In the genomic region with DNA sequence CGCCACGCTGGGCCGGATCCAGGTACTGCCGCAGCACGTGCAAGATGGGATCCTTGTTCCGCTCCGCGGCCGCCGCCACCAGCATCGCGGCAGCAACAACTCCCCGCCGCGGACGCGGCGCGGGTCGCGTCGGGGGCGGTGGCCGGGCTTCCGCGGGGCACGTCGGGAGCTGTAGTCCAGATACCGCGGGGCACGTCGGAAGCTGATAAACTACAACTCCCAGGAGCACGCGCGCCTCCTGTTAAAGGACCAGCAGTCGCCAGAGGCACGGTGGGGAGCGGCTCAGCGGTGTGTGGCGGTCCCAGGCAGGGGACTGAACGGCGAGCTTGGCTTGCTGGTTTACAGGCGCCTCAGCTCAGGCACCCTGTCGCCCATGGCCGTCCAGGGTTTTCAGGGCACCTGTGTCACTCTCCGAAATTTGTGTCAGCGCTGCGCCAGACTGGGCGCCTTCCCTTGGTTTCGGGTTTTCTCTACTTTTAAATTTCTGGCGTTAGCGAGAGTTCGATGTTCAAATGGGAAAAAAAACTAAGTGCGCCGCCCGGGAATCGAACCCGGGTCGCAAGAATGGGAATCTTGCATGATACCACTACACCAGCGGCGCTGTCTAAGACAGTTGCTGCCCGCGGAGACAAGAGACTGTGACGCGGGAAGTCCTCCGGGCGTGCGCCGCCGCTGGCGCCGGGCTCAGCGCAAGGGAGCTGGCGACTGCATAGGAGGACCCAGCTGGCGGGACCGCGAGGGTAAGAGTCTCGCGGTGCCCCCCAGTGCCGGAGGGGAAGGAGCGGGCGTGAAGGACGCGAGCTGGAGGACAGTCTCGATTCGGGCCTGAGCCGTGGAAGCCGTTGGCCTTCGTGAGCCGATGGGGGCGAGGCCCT, we compare ENCODE assay signal across 1 cellular context.
A peak's percentile ranks its signal among the peaks of the same experiment; 100 is the strongest.
TF ChIP-seq lines count a peak whose summit lies in the region.

TSS of gene METTL26 (minus strand) at position 100 of the 875 bp plus-strand sequence. CDS start at position 85, 15 bp downstream.

TF ChIP-seq in GM12878, 131 proteins besides CTCF, POLR2A, EP300 and RAD21 (continued from another document and continues in another):
- TF ChIP-seq PRDM15 (CRISPR knock-in tag; IDR thresholded peaks at IDR 0.05) (no peak), MTA2 (IDR thresholded peaks at IDR 0.05; ENCODE audit: low read depth) (no peak), PAX8 (IDR thresholded peaks at IDR 0.05) (no peak), POLR2AphosphoS5 (IDR thresholded peaks at IDR 0.05; ENCODE audit: low read length) (peak; percentile 53; the same call in 1 of the 2 replicates), TBL1XR1 (IDR thresholded peaks at IDR 0.05; ENCODE audit: low read depth, low read length) (peak; percentile 80), NR2C2 (IDR thresholded peaks at IDR 0.05; ENCODE audit: borderline replicate concordance, control insufficient read depth, insufficient read length, low read depth) (no peak), ZBTB40 (IDR thresholded peaks at IDR 0.05; ENCODE audit: borderline replicate concordance) (peak; percentile 86), BMI1 (IDR thresholded peaks at IDR 0.05; ENCODE audit: borderline replicate concordance) (no peak), SREBF2 (IDR thresholded peaks at IDR 0.05; ENCODE audit: low read length) (peak; percentile 96), MYC (IDR thresholded peaks at IDR 0.05; ENCODE audit: insufficient read depth, insufficient read length, insufficient replicate concordance, low read length, severe bottlenecking) (peak; percentile 41), BCL3 (IDR thresholded peaks at IDR 0.05; ENCODE audit: borderline replicate concordance, insufficient read depth, low read depth, low read length, poor library complexity, severe bottlenecking) (no peak), NFYA (IDR thresholded peaks at IDR 0.05; ENCODE audit: borderline replicate concordance, low read depth, low read length) (no peak), SP1 (IDR thresholded peaks at IDR 0.05; ENCODE audit: low read depth, low read length) (peak; percentile 81), ZNF622 (IDR thresholded peaks at IDR 0.05) (no peak), WRNIP1 (IDR thresholded peaks at IDR 0.05; ENCODE audit: borderline replicate concordance, low read depth, low read length) (no peak), SMAD5 (IDR thresholded peaks at IDR 0.05; ENCODE audit: low read depth) (no peak), IRF5 (IDR thresholded peaks at IDR 0.05; ENCODE audit: borderline replicate concordance) (peak; percentile 65; the same call in 1 of the 2 replicates), RELA (IDR thresholded peaks at IDR 0.05; ENCODE audit: borderline replicate concordance, partially characterized antibody) (peak; percentile 17), BHLHE40 (IDR thresholded peaks at IDR 0.05; ENCODE audit: borderline replicate concordance in 1 of 2, low read depth in 2 of 2, low read length in 1 of 2) (peak; percentile 96 to 99), ATF7 (IDR thresholded peaks at IDR 0.05; ENCODE audit: low read depth) (peak; percentile 46), STAT1 (conservative IDR thresholded peaks at IDR 0.05) (peak; percentile 93; the same call in 1 of the 2 replicates), ZNF592 (IDR thresholded peaks at IDR 0.05) (no peak), MAX (IDR thresholded peaks at IDR 0.05; ENCODE audit: low read depth, low read length) (peak; percentile 66), CEBPZ (IDR thresholded peaks at IDR 0.05; ENCODE audit: low read depth, low read length) (no peak)
- TF ChIP-seq, protein P1, sequence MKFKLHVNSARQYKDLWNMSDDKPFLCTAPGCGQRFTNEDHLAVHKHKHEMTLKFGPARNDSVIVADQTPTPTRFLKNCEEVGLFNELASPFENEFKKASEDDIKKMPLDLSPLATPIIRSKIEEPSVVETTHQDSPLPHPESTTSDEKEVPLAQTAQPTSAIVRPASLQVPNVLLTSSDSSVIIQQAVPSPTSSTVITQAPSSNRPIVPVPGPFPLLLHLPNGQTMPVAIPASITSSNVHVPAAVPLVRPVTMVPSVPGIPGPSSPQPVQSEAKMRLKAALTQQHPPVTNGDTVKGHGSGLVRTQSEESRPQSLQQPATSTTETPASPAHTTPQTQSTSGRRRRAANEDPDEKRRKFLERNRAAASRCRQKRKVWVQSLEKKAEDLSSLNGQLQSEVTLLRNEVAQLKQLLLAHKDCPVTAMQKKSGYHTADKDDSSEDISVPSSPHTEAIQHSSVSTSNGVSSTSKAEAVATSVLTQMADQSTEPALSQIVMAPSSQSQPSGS (IDR thresholded peaks at IDR 0.05; ENCODE audit: low read length), result no peak
- TF ChIP-seq, protein P2, sequence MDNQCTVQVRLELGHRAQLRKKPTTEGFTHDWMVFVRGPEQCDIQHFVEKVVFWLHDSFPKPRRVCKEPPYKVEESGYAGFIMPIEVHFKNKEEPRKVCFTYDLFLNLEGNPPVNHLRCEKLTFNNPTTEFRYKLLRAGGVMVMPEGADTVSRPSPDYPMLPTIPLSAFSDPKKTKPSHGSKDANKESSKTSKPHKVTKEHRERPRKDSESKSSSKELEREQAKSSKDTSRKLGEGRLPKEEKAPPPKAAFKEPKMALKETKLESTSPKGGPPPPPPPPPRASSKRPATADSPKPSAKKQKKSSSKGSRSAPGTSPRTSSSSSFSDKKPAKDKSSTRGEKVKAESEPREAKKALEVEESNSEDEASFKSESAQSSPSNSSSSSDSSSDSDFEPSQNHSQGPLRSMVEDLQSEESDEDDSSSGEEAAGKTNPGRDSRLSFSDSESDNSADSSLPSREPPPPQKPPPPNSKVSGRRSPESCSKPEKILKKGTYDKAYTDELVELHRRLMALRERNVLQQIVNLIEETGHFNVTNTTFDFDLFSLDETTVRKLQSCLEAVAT (IDR thresholded peaks at IDR 0.05), result peak; percentile 64
